ENCODE assay signal across 15 cellular contexts in genomic region chr5:138351517-138351916, GRCh38. TPM values are rescaled to one million over a fixed set of nuclear protein-coding genes. Genes with fewer than 3 reads are reported as not detected.
DNase-seq lines count a peak whose midpoint lies in the region; ATAC-seq and TF ChIP-seq lines count a peak whose summit lies in the region.
"Had no signal": no experiment of that assay in that cellular context is flagged by ENCODE, and none has a peak within 500 bp of the region (broad histone marks: within the 10 kb centered on the region; RNA-seq: fewer than 3 reads in every experiment).

No MANE protein-coding gene starts in this region.

- H3K27me3 ChIP-seq in breast epithelium (no peaks in the 10 kb centered on the region), thoracic aorta (replicated peaks; ENCODE audit: insufficient read depth) (no peaks in the 10 kb centered on the region)
- H3K27me3 ChIP-seq: cardiac muscle cell, ovary had no signal

- intact Hi-C loops in MCF 10A (cut with micrococcal nuclease), result loop anchor here (1.0 to 10.0 kb wide), 3 partner anchors 12 to 153 kb away; no protein-coding TSS in a partner anchor
- intact Hi-C loops in breast epithelium (cut with DNase I; ENCODE audit: low total_unique reads), result no loop called here

- H3K36me3 ChIP-seq in breast epithelium (no peaks in the 10 kb centered on the region), thoracic aorta (peaks cover 16% of the 10 kb centered on the region)
- H3K36me3 ChIP-seq: ovary had no signal

- H3K4me1 ChIP-seq in breast epithelium, result peaks cover 0 to 6% of the 10 kb centered on the region in 2 donors
- peaks cover 38 to 59% of the 10 kb centered on the region in 2 donors for H3K4me1 ChIP-seq in thoracic aorta (ENCODE audit: control insufficient read depth in 1 of 2, low read depth in 2 of 2)

- DNase-seq in MCF 10A (ENCODE audit: unreplicated experiment) (no peak), breast epithelium (ENCODE audit: low spot score in 2 of 2) (no peak), immature natural killer cell (no peak), thoracic aorta (ENCODE audit: low spot score) (no peak), SIG-M5 (lab: John Stamatoyannopoulos, UW) (no peak), NCI-H2227 (lab: John Stamatoyannopoulos, UW; ENCODE audit: unreplicated experiment) (no peak)
- DNase-seq in activated CD8-positive, alpha-beta T cell treated with anti-CD3 and anti-CD28 coated beads, Interleukin-2, amount 10 ng/mL, durations not matched to agents 7 days and 5 days, result no peak
- DNase-seq: erythroblast, lower lobe of right lung, NCI-H1417, NCI-H524 treated with DMSO at 0.1 percent for 48 hours, ovary, RPMI8226 had no signal

- peaks cover 37% of the 10 kb centered on the region for H3K36me3 Mint-ChIP-seq in MCF 10A (ENCODE audit: insufficient read depth, unreplicated experiment)
- H3K36me3 Mint-ChIP-seq in activated CD8-positive, alpha-beta T cell treated with anti-CD3 and anti-CD28 coated beads, Interleukin-2, amount 10 ng/mL, durations not matched to agents 7 days and 5 days (ENCODE audit: low read depth), result peaks cover 43% of the 10 kb centered on the region
- peaks cover 0 to 9% (median 0%) of the 10 kb centered on the region in 3 donors for H3K36me3 Mint-ChIP-seq in immature natural killer cell

- peak overlapping the region; percentile 99 for H3K4me3 Mint-ChIP-seq in MCF 10A (ENCODE audit: unreplicated experiment)
- H3K4me3 Mint-ChIP-seq in activated CD8-positive, alpha-beta T cell treated with anti-CD3 and anti-CD28 coated beads, Interleukin-2, amount 10 ng/mL, durations not matched to agents 7 days and 5 days, result peak overlapping the region; percentile 61
- H3K4me3 Mint-ChIP-seq in immature natural killer cell, result peak overlapping the region; percentile 77 to 89 (median 81)

- no peak for TF ChIP-seq POLR2A in breast epithelium (IDR thresholded peaks at IDR 0.05)

- H3K4me1 Mint-ChIP-seq in MCF 10A (ENCODE audit: insufficient read depth, unreplicated experiment) (peaks cover 51% of the 10 kb centered on the region), immature natural killer cell (peaks cover 42 to 54% of the 10 kb centered on the region in 2 donors)
- peaks cover 45% of the 10 kb centered on the region for H3K4me1 Mint-ChIP-seq in activated CD8-positive, alpha-beta T cell treated with anti-CD3 and anti-CD28 coated beads, Interleukin-2, amount 10 ng/mL, durations not matched to agents 7 days and 5 days (ENCODE audit: low read depth)

- H3K4me3 ChIP-seq in breast epithelium, result no peak overlapping the region
- H3K4me3 ChIP-seq in thoracic aorta, result no peak overlapping the region
- H3K4me3 ChIP-seq: cardiac muscle cell had no signal

- H3K9me3 ChIP-seq in breast epithelium (no peaks in the 10 kb centered on the region), thoracic aorta (no peaks in the 10 kb centered on the region)
- H3K9me3 ChIP-seq: lower lobe of right lung, ovary had no signal

- H3K27ac Mint-ChIP-seq in MCF 10A (ENCODE audit: low read depth, unreplicated experiment) (peak overlapping the region; percentile 71), immature natural killer cell (peak overlapping the region; percentile 70 to 94 (median 86))
- H3K27ac Mint-ChIP-seq in activated CD8-positive, alpha-beta T cell treated with anti-CD3 and anti-CD28 coated beads, Interleukin-2, amount 10 ng/mL, durations not matched to agents 7 days and 5 days, result peak overlapping the region; percentile 40

- TSS peak; percentile 65 for BruUV-seq in MCF 10A (replicated peaks; lab: Mats Ljungman, UMichigan)

- H3K9me3 Mint-ChIP-seq in MCF 10A (ENCODE audit: unreplicated experiment) (peaks cover 9% of the 10 kb centered on the region), immature natural killer cell (peaks cover 0 to 6% (median 0%) of the 10 kb centered on the region in 6 donors)
- peaks cover 7% of the 10 kb centered on the region for H3K9me3 Mint-ChIP-seq in activated CD8-positive, alpha-beta T cell treated with anti-CD3 and anti-CD28 coated beads, Interleukin-2, amount 10 ng/mL, durations not matched to agents 7 days and 5 days (ENCODE audit: insufficient read depth)

- H3K27me3 Mint-ChIP-seq in MCF 10A (ENCODE audit: insufficient read depth, unreplicated experiment), result no peaks in the 10 kb centered on the region
- H3K27me3 Mint-ChIP-seq in activated CD8-positive, alpha-beta T cell treated with anti-CD3 and anti-CD28 coated beads, Interleukin-2, amount 10 ng/mL, durations not matched to agents 7 days and 5 days (ENCODE audit: low read depth), result no peaks in the 10 kb centered on the region
- H3K27me3 Mint-ChIP-seq in immature natural killer cell (ENCODE audit: low read depth in 3 of 3), result peaks cover 10 to 23% (median 15%) of the 10 kb centered on the region in 3 donors

- H3K27ac ChIP-seq in breast epithelium (no peak overlapping the region), thoracic aorta (peak overlapping the region; percentile 92 to 96)
- H3K27ac ChIP-seq: cardiac muscle cell had no signal

- ATAC-seq in activated CD8-positive, alpha-beta T cell treated with anti-CD3 and anti-CD28 coated beads, Interleukin-2, amount 10 ng/mL, durations not matched to agents 7 days and 5 days, result no peak
- ATAC-seq in thoracic aorta (ENCODE audit: insufficient number of reproducible peaks, low FRiP score, low read depth), result no peak
- no peak for ATAC-seq in GM19035 (IDR thresholded peaks at IDR 0.05; ENCODE audit: unreplicated experiment)

- TF ChIP-seq CTCF in MCF 10A (IDR thresholded peaks at IDR 0.05; ENCODE audit: unreplicated experiment) (no peak), breast epithelium (IDR thresholded peaks at IDR 0.05) (no peak), thoracic aorta (IDR thresholded peaks at IDR 0.05) (no peak)

- CTCF ChIA-PET in MCF 10A (lab: Yijun Ruan, JAX), result interaction anchor here (0.6 to 8.0 kb wide), 53 partner anchors 9 to 673 kb away, joined by 3 to 323 read pairs (median 5); partner anchors contain the start of genes CDC23, CDC25C, EGR1 and FAM53C
- CTCF ChIA-PET in activated CD8-positive, alpha-beta T cell treated with anti-CD3 and anti-CD28 coated beads, Interleukin-2, amount 10 ng/mL, durations not matched to agents 7 days and 5 days (lab: Charles Lee), result interaction anchor here (0.7 to 7.3 kb wide), 37 partner anchors 15 to 615 kb away, joined by 3 to 430 read pairs (median 5); partner anchors contain the start of genes BRD8, CDC23, CDC25C and EGR1

- POLR2A ChIA-PET in MCF 10A (lab: Yijun Ruan, JAX), result interaction anchor here (0.6 to 9.3 kb wide), 12 partner anchors 14 to 318 kb away, joined by 3 to 395 read pairs (median 4); partner anchors contain the start of genes BRD8, CDC23, CDC25C and ETF1
- POLR2A ChIA-PET in activated CD8-positive, alpha-beta T cell treated with anti-CD3 and anti-CD28 coated beads, Interleukin-2, amount 10 ng/mL, durations not matched to agents 7 days and 5 days (lab: Charles Lee), result interaction anchor here (0.6 to 6.9 kb wide), 4 partner anchors 8 to 47 kb away, joined by 3 to 113 read pairs (median 24); partner anchors contain the start of genes CDC25C and FAM53C

RNA-seq across cellular contexts. Expression of gene KDM3B, which starts 1.0 kb away (rescaled TPM):
- total RNA-seq in MCF 10A (2022) (57.8 and 59.0 TPM in 2 replicates), breast epithelium (10 to 100 TPM; 61.3 to 85.0 (median 66.5) TPM), thoracic aorta (10 to 100 TPM; 50.1 to 86.2 TPM)
- 10 to 100 TPM; 53.1 to 55.0 TPM for total RNA-seq in activated CD8-positive, alpha-beta T cell treated with anti-CD3 and anti-CD28 coated beads, Interleukin-2, amount 10 ng/mL, durations not matched to agents 7 days and 5 days
- 10 to 100 TPM in 1 of 3 donors, 1 to 10 TPM in 2; 4.0 to 14.5 (median 7.2) TPM for polyA plus RNA-seq in immature natural killer cell

RNA-seq across cellular contexts. Expression of gene FAM53C, which starts 13.5 kb away (rescaled TPM):
- total RNA-seq in MCF 10A (2022) (37.2 and 38.9 TPM in 2 replicates), breast epithelium (10 to 100 TPM; 16.6 to 31.0 (median 23.3) TPM), thoracic aorta (10 to 100 TPM; 22.6 to 24.9 TPM)
- 10 to 100 TPM; 26.9 to 29.9 TPM for total RNA-seq in activated CD8-positive, alpha-beta T cell treated with anti-CD3 and anti-CD28 coated beads, Interleukin-2, amount 10 ng/mL, durations not matched to agents 7 days and 5 days
- polyA plus RNA-seq in immature natural killer cell, result 10 to 100 TPM; 16.2 to 32.1 (median 25.2) TPM

RNA-seq across cellular contexts. Expression of gene CDC25C, which starts 19.9 kb away (rescaled TPM):
- total RNA-seq in MCF 10A (2022), result 10.8 and 12.2 TPM in 2 replicates
- total RNA-seq in breast epithelium, result under 1 TPM in 1 of 3 donors, not detected in 2; 0.64 TPM
- 10 to 100 TPM; 15.0 to 18.3 TPM for total RNA-seq in activated CD8-positive, alpha-beta T cell treated with anti-CD3 and anti-CD28 coated beads, Interleukin-2, amount 10 ng/mL, durations not matched to agents 7 days and 5 days
- 1 to 10 TPM in 1 of 3 donors, under 1 TPM in 2; 0.19 to 2.3 (median 0.57) TPM for polyA plus RNA-seq in immature natural killer cell
- total RNA-seq in thoracic aorta, result not detected

Comparison
In these comparisons a context has a peak if more than half of its experiments do, and no peak if none do; other contexts are left out.
1. H3K27ac ChIP-seq: peak in thoracic aorta (2 of 2); none in breast epithelium (0 of 2).
2. Peak in every context shown above with its lines, with median percentiles within 50 percentile points of each other: H3K27ac Mint-ChIP-seq and H3K4me3 Mint-ChIP-seq.